ENCODE assay signal across 9 cellular contexts in the genomic region with DNA sequence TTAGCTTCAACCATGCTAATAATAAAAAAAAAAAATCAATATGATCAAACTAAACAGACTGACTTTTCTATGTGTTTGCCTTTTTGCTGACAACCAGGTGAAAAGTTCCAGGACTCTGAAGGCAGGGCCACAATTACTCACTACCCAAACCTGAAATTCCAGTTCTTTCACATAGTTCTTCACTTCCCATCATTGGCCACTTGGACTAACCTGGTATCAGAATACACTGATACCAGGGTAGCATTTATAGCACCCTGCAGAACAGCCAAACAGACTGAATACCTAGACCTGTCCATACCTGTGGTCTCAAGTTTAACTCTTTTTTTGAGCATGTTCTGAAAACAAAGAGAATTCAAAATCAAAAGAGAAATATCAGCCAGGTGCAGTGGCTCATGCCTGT. TPM values are rescaled to one million over a fixed set of nuclear protein-coding genes. Genes with fewer than 3 reads are reported as not detected.
DNase-seq lines count a peak whose midpoint lies in the region; ATAC-seq, FAIRE-seq and TF ChIP-seq lines count a peak whose summit lies in the region.
"Had no signal": no experiment of that assay in that cellular context is flagged by ENCODE, and none has a peak within 500 bp of the region (broad histone marks: within the 10 kb centered on the region; RNA-seq: fewer than 3 reads in every experiment).

No MANE protein-coding gene starts in this region.

- H3K36me3 ChIP-seq in keratinocyte (ENCODE audit: control insufficient read depth in 2 of 2, extremely low read depth in 1 of 2, insufficient read depth in 2 of 2, low read length in 2 of 2) (no peaks in the 10 kb centered on the region), upper lobe of left lung (no peaks in the 10 kb centered on the region)

- H3K9me3 ChIP-seq in keratinocyte (ENCODE audit: control insufficient read depth, low read depth, low read length), result no peaks in the 10 kb centered on the region
- no peaks in the 10 kb centered on the region for H3K9me3 ChIP-seq in upper lobe of left lung

- CTCF ChIA-PET in RWPE1 (lab: Yijun Ruan, JAX), result interaction anchor here (0.8 kb wide), 1 partner anchor 19 kb away, joined by 3 read pairs; no protein-coding TSS in a partner anchor

- H3K9ac ChIP-seq in keratinocyte (ENCODE audit: control insufficient read depth, extremely low read depth, insufficient read depth, low read length), result peak overlapping the region; percentile 72

- no peaks in the 10 kb centered on the region for H3K27me3 Mint-ChIP-seq in activated T-cell treated with anti-CD3 and anti-CD28 coated beads, Interleukin-2, amount 50 U/mL, for 72 hours (ENCODE audit: low read depth)

- H3K4me3 Mint-ChIP-seq in activated T-cell treated with anti-CD3 and anti-CD28 coated beads, Interleukin-2, amount 50 U/mL, for 72 hours, result peak overlapping the region; percentile 79 to 80

- H3K27ac ChIP-seq in RWPE1 (peak overlapping the region; percentile 66), keratinocyte (ENCODE audit: control insufficient read depth, insufficient read depth, low read length) (peak overlapping the region; percentile 88), upper lobe of left lung (peak overlapping the region; percentile 51 to 83 (median 72))

- peaks cover 24% of the 10 kb centered on the region for H3K4me1 ChIP-seq in keratinocyte (ENCODE audit: control insufficient read depth, extremely low read depth, insufficient read depth, low read length)
- peaks cover 31 to 60% (median 38%) of the 10 kb centered on the region in 4 donors for H3K4me1 ChIP-seq in upper lobe of left lung

- peak in 2 of 4 donors; percentile 68 to 92 for TF ChIP-seq EP300 in upper lobe of left lung (IDR thresholded peaks at IDR 0.05)

- dilution Hi-C loops in keratinocyte (cut with MboI; ENCODE audit: extremely low pct_ligation_motif_present, low sequenced_read_pairs), result no loop called here

- H3K27ac Mint-ChIP-seq in activated T-cell treated with anti-CD3 and anti-CD28 coated beads, Interleukin-2, amount 50 U/mL, for 72 hours, result peak overlapping the region; percentile 93

- peak overlapping the region; percentile 89 for H3K4me2 ChIP-seq in keratinocyte (ENCODE audit: control insufficient read depth, extremely low read depth, insufficient read depth, low read depth, low read length)

- peaks cover 0 to 11% of the 10 kb centered on the region in 2 donors for H3K36me3 Mint-ChIP-seq in activated T-cell treated with anti-CD3 and anti-CD28 coated beads, Interleukin-2, amount 50 U/mL, for 72 hours (ENCODE audit: insufficient read depth in 2 of 2)

- H3K9me3 Mint-ChIP-seq in activated T-cell treated with anti-CD3 and anti-CD28 coated beads, Interleukin-2, amount 50 U/mL, for 72 hours, result no peaks in the 10 kb centered on the region

- POLR2A ChIA-PET in RWPE1 (lab: Yijun Ruan, JAX; ENCODE audit: low non-redundant PET), result interaction anchor here (0.7 kb wide), 1 partner anchor 67 kb away, joined by 7 read pairs; a partner anchor contains a TSS

- peak in 1 of 4 donors; percentile 34 for TF ChIP-seq POLR2A in upper lobe of left lung (IDR thresholded peaks at IDR 0.05)

- H3K9me1 ChIP-seq in keratinocyte (ENCODE audit: control insufficient read depth, extremely low read depth, insufficient read depth, low read length), result no peaks in the 10 kb centered on the region

- no peak overlapping the region for H2AFZ ChIP-seq in keratinocyte (ENCODE audit: control insufficient read depth, low read length)

- H3K27me3 ChIP-seq in keratinocyte (ENCODE audit: control insufficient read depth, extremely low read depth, insufficient read depth, low read length) (no peaks in the 10 kb centered on the region), upper lobe of left lung (no peaks in the 10 kb centered on the region)

- peaks cover 80% of the 10 kb centered on the region for H3K4me1 Mint-ChIP-seq in activated T-cell treated with anti-CD3 and anti-CD28 coated beads, Interleukin-2, amount 50 U/mL, for 72 hours (ENCODE audit: low read depth)

- peaks cover 88% of the 10 kb centered on the region for H3K79me2 ChIP-seq in keratinocyte (ENCODE audit: control insufficient read depth, insufficient read depth, low read length)

- TF ChIP-seq CTCF in RWPE1 (conservative IDR thresholded peaks at IDR 0.05; ENCODE audit: low read depth), result no peak
- peak in 1 of 3 experiments; percentile 26 for TF ChIP-seq CTCF in keratinocyte (optimal IDR thresholded peaks at IDR 0.05 in 1 of 3, IDR thresholded peaks at IDR 0.05 in 1 of 3, conservative IDR thresholded peaks at IDR 0.05 in 1 of 3; ENCODE audit: extremely low read depth in 1 of 3, insufficient read depth in 2 of 3, low read length in 3 of 3)
- peak in 2 of 6 experiments; percentile 35 for TF ChIP-seq CTCF in upper lobe of left lung (IDR thresholded peaks at IDR 0.05)

- H3K4me3 ChIP-seq in keratinocyte (ENCODE audit: control insufficient read depth in 2 of 3, extremely low read depth in 1 of 3, insufficient read depth in 2 of 3, low read depth in 1 of 3, low read length in 3 of 3) (peak overlapping the region; percentile 8 to 59 (median 58)), upper lobe of left lung (no peak overlapping the region)

- FAIRE-seq in keratinocyte (lab: Jason Lieb, UNC), result peak; percentile 99

- ATAC-seq in activated T-cell treated with anti-CD3 and anti-CD28 coated beads, Interleukin-2, amount 50 U/mL, for 72 hours (replicated peaks in 1 of 2), result no peak
- ATAC-seq in upper lobe of left lung (ENCODE audit: low FRiP score in 2 of 2) (peak; percentile 50 to 89), HG03039 (IDR thresholded peaks at IDR 0.05; ENCODE audit: unreplicated experiment) (no peak), GM21619 (IDR thresholded peaks at IDR 0.05; ENCODE audit: unreplicated experiment) (no peak)

- H4K20me1 ChIP-seq in keratinocyte (ENCODE audit: control insufficient read depth, extremely low read depth, insufficient read depth, low read length), result no peaks in the 10 kb centered on the region

- DNase-seq in activated T-cell treated with anti-CD3 and anti-CD28 coated beads, Interleukin-2, amount 50 U/mL, for 72 hours, result no peak
- no peak for DNase-seq in activated T-cell treated with anti-CD3 and anti-CD28 coated beads, Interleukin-2, amount 50 U/mL, for 48 hours
- peak; percentile 92 for DNase-seq in RWPE1 (ENCODE audit: low spot score)
- peak; percentile 76 for DNase-seq in keratinocyte (ENCODE audit: low read depth, low spot score)
- peak in 1 of 2 donors; percentile 43 for DNase-seq in upper lobe of left lung
- DNase-seq in Ammon's horn (ENCODE audit: low spot score), result no peak
- DNase-seq: NCI-H187 had no signal

RNA-seq across cellular contexts. Expression of a gene that starts 25.1 kb away (rescaled TPM):
- total RNA-seq in activated T-cell treated with anti-CD3 and anti-CD28 coated beads, Interleukin-2, amount 50 U/mL, for 72 hours, result 100 to 1,000 TPM; 106 to 117 TPM
- 37.9 to 57.6 TPM (median 48.0 TPM) in 3 replicates for polyA plus RNA-seq in keratinocyte
- polyA plus RNA-seq in keratinocyte (2011; ENCODE audit: low read depth), result 26.9 TPM
- polyA plus RNA-seq in keratinocyte (2011; cell fraction: cytosol; rRNA removed), result 22.0 and 37.8 TPM in 2 replicates
- polyA plus RNA-seq in keratinocyte (2011; cell fraction: nucleus; rRNA removed), result 59.1 and 72.8 TPM in 2 replicates
- polyA plus RNA-seq in keratinocyte (2012; ENCODE audit: low replicate concordance), result 36.8 and 51.4 TPM in 2 replicates
- polyA minus RNA-seq in keratinocyte, result 39.4 to 65.3 TPM (median 41.8 TPM) in 3 replicates
- polyA minus RNA-seq in keratinocyte (2011; cell fraction: cytosol; rRNA and poly(A)+ RNA removed), result 29.7 TPM
- polyA minus RNA-seq in keratinocyte (2011; cell fraction: nucleus; rRNA and poly(A)+ RNA removed), result 63.2 and 99.9 TPM in 2 replicates
- total RNA-seq in upper lobe of left lung, result 100 to 1,000 TPM in 1 of 6 donors, 10 to 100 TPM in 5; 52.6 to 134 (median 78.6) TPM

Comparison
In these comparisons a context has a peak if more than half of its experiments do, and no peak if none do; other contexts are left out.
1. ATAC-seq: peak in upper lobe of left lung (2 of 2); none in activated T-cell treated with anti-CD3 and anti-CD28 coated beads, Interleukin-2, amount 50 U/mL, for 72 hours (0 of 2), HG03039 (single experiment) and GM21619 (single experiment).
2. DNase-seq: peak in RWPE1 (single experiment) and keratinocyte (single experiment); none in activated T-cell treated with anti-CD3 and anti-CD28 coated beads, Interleukin-2, amount 50 U/mL, for 72 hours (0 of 2), activated T-cell treated with anti-CD3 and anti-CD28 coated beads, Interleukin-2, amount 50 U/mL, for 48 hours (0 of 2) and Ammon's horn (single experiment).
3. H3K4me3 ChIP-seq: peak in keratinocyte (3 of 3); none in upper lobe of left lung (0 of 4).
4. Peak in every context shown above with its lines, with median percentiles within 50 percentile points of each other: H3K27ac ChIP-seq.